In genomic region chr4:40238700-40239548, GRCh38 we compare ENCODE assay signal across 9 cellular contexts. TPM values are rescaled to one million over a fixed set of nuclear protein-coding genes. Genes with fewer than 3 reads are reported as not detected.
A peak's percentile ranks its signal among the peaks of the same experiment; 100 is the strongest.
DNase-seq lines count a peak whose midpoint lies in the region; ATAC-seq and TF ChIP-seq lines count a peak whose summit lies in the region.
"Had no signal": no experiment of that assay in that cellular context is flagged by ENCODE, and none has a peak within 500 bp of the region (broad histone marks: within the 10 kb centered on the region; RNA-seq: fewer than 3 reads in every experiment).

No MANE protein-coding gene starts in this region.

- no peaks in the 10 kb centered on the region for H3K36me3 Mint-ChIP-seq in neural crest cell (ENCODE audit: low read depth)
- no peaks in the 10 kb centered on the region for H3K36me3 Mint-ChIP-seq in mesothelial cell of epicardium

- H3K4me1 Mint-ChIP-seq in neural crest cell, result peaks cover 7% of the 10 kb centered on the region
- H3K4me1 Mint-ChIP-seq in mesothelial cell of epicardium, result peaks cover 5% of the 10 kb centered on the region

- peaks cover 10 to 54% (median 38%) of the 10 kb centered on the region in 11 experiments for H3K36me3 ChIP-seq in BLaER1 treated with 17β-estradiol and CSF1 and Interleukin-3, amounts not matched to agents 10 nM and 100 nM
- no peaks in the 10 kb centered on the region for H3K36me3 ChIP-seq in Peyer's patch

- TF ChIP-seq POLR2A in Peyer's patch (IDR thresholded peaks at IDR 0.05), result no peak

- peak overlapping the region in 5 of 11 experiments; percentile 12 to 27 (median 20); a peak in 6 of 22 replicates for H3K27ac ChIP-seq in BLaER1 treated with 17β-estradiol and CSF1 and Interleukin-3, amounts not matched to agents 10 nM and 100 nM
- H3K27ac ChIP-seq in Peyer's patch, result peak overlapping the region; percentile 15 to 58 (median 42)

- no peaks in the 10 kb centered on the region for H3K27me3 Mint-ChIP-seq in neural crest cell (ENCODE audit: low read depth)
- no peaks in the 10 kb centered on the region for H3K27me3 Mint-ChIP-seq in mesothelial cell of epicardium (ENCODE audit: low read depth)

- H4K20me1 ChIP-seq in BLaER1 treated with 17β-estradiol and CSF1 and Interleukin-3, amounts not matched to agents 10 nM and 100 nM, result peaks cover 0 to 61% (median 4%) of the 10 kb centered on the region in 11 experiments; a peak in 9 of 22 replicates

- H3K4me1 ChIP-seq in BLaER1 treated with 17β-estradiol and CSF1 and Interleukin-3, amounts not matched to agents 10 nM and 100 nM, result peaks cover 38 to 70% (median 52%) of the 10 kb centered on the region in 10 experiments
- peaks cover 0 to 4% (median 0%) of the 10 kb centered on the region in 4 donors for H3K4me1 ChIP-seq in Peyer's patch

- TF ChIP-seq CTCF in Peyer's patch (IDR thresholded peaks at IDR 0.05) (no peak), neural crest cell (conservative IDR thresholded peaks at IDR 0.05) (no peak), mesothelial cell of epicardium (IDR thresholded peaks at IDR 0.05; ENCODE audit: unreplicated experiment) (no peak)

- ATAC-seq in HG03175 (IDR thresholded peaks at IDR 0.05; ENCODE audit: unreplicated experiment), result no peak

- H3K27ac Mint-ChIP-seq in neural crest cell (ENCODE audit: unreplicated experiment) (peak overlapping the region; percentile 43), mesothelial cell of epicardium (no peak overlapping the region)

- H3K4me3 ChIP-seq in BLaER1 treated with 17β-estradiol and CSF1 and Interleukin-3, amounts not matched to agents 10 nM and 100 nM, result no peak overlapping the region
- H3K4me3 ChIP-seq in Peyer's patch, result no peak overlapping the region

- no peaks in the 10 kb centered on the region for H3K27me3 ChIP-seq in BLaER1 treated with 17β-estradiol and CSF1 and Interleukin-3, amounts not matched to agents 10 nM and 100 nM
- H3K27me3 ChIP-seq in Peyer's patch, result no peaks in the 10 kb centered on the region

- H3K4me2 ChIP-seq in BLaER1 treated with 17β-estradiol and CSF1 and Interleukin-3, amounts not matched to agents 10 nM and 100 nM, result peak overlapping the region in 10 of 11 experiments; percentile 5 to 74 (median 60); a peak in 18 of 22 replicates

- H3K4me3 Mint-ChIP-seq in neural crest cell (no peak overlapping the region), mesothelial cell of epicardium (no peak overlapping the region)

- H3K9me3 ChIP-seq in BLaER1 treated with 17β-estradiol and CSF1 and Interleukin-3, amounts not matched to agents 10 nM and 100 nM (replicated peaks in 1 of 11), result 0 out of 22 replicates have a peak, but pooled peaks cover 0 to 4% (median 0%) of the 10 kb centered on the region in 11 experiments
- no peaks in the 10 kb centered on the region for H3K9me3 ChIP-seq in Peyer's patch

- H3K9me3 Mint-ChIP-seq in neural crest cell, result no peaks in the 10 kb centered on the region
- H3K9me3 Mint-ChIP-seq in mesothelial cell of epicardium, result no peaks in the 10 kb centered on the region

- DNase-seq in Peyer's patch (peak in 2 of 3 donors; percentile 41 to 73), neural crest cell (ENCODE audit: low read depth, low spot score) (no peak), mesothelial cell of epicardium (ENCODE audit: low spot score in 2 of 2, unreplicated experiment in 2 of 2) (no peak), cerebellum (ENCODE audit: low spot score) (no peak), SHP77 (lab: John Stamatoyannopoulos, UW) (no peak)
- DNase-seq in activated T-helper 1 cell treated with anti-CD3 and anti-CD28 coated beads, Interleukin-2, amount 50 U/mL, for 16 hours (ENCODE audit: low read depth in 1 of 2, low spot score in 1 of 2), result peak; percentile 37 to 63

- H3K9ac ChIP-seq in BLaER1 treated with 17β-estradiol and CSF1 and Interleukin-3, amounts not matched to agents 10 nM and 100 nM, result no peak overlapping the region

RNA-seq across cellular contexts. Expression of gene RHOH, which starts 42.1 kb away (rescaled TPM):
- total RNA-seq in Peyer's patch (10 to 100 TPM in 2 of 4 donors, 1 to 10 TPM in 2; 3.0 to 46.2 (median 9.8) TPM), neural crest cell (3.2 and 3.7 TPM in 2 replicates), mesothelial cell of epicardium (0.25 to 0.40 TPM (median 0.29 TPM) in 3 replicates), cerebellum (0.18 TPM)
- total RNA-seq: kidney epithelial cell had no signal

Comparison
In these comparisons a context has a peak if more than half of its experiments do, and no peak if none do; other contexts are left out.
1. DNase-seq: peak in Peyer's patch (2 of 3) and activated T-helper 1 cell treated with anti-CD3 and anti-CD28 coated beads, Interleukin-2, amount 50 U/mL, for 16 hours (2 of 2); none in neural crest cell (single experiment), mesothelial cell of epicardium (0 of 2), cerebellum (single experiment) and SHP77 (0 of 2).